In the genomic region with DNA sequence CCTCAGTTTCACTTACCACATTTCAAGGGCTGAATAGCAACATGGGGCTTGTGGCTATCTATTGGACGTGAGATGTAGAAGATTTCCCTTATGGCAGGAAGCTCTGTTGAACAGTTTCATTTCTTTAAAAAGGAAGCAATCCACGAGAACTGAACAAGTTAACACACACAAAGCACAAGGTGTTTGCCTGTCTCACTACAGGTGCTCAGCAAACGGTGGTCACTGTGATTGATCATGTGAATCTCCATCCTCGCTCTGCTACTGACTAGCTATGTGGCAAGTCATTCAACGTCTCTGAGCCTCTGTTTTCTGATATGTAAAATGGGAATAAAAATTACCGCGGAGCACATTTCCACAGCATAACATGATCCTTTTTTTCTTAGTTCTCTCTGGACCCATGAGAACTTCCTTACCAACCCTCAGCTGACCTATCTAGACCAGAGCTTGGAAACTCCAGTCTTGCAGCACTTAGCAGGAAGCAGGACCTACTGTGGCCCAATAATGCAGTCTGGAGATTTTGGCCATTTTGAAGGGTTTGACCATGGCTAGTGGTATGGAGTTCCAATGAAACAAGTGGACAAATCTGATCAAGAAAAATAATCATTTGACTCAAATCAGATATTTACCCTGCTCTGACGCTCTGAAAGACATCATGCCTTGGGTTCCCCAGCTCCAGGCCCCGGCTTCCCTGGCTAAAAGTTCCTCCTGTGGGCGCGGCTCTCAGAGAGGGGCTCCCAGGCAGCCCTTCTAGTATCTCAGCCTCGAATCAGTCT, we compare ENCODE assay signal across 11 cellular contexts.
DNase-seq lines count a peak whose midpoint lies in the region; ATAC-seq and TF ChIP-seq lines count a peak whose summit lies in the region.
"Had no signal": no experiment of that assay in that cellular context is flagged by ENCODE, and none has a peak within 500 bp of the region (broad histone marks: within the 10 kb centered on the region; RNA-seq: fewer than 3 reads in every experiment).

No MANE protein-coding gene starts in this region.

- H3K9me3 ChIP-seq in OCI-LY3 (ENCODE audit: insufficient read depth, low read length) (no peaks in the 10 kb centered on the region), parathyroid adenoma (ENCODE audit: control insufficient read depth, low read length) (no peaks in the 10 kb centered on the region), Caco-2 (no peaks in the 10 kb centered on the region)

- H3K4me3 Mint-ChIP-seq in Caco-2 (ENCODE audit: unreplicated experiment): no peak overlapping the region

- H3K36me3 ChIP-seq in OCI-LY3 (replicated peaks; ENCODE audit: low read depth, low read length) (no peaks in the 10 kb centered on the region), parathyroid adenoma (ENCODE audit: control insufficient read depth, insufficient read depth, low read length) (no peaks in the 10 kb centered on the region), Caco-2 (ENCODE audit: control insufficient read depth, insufficient read depth, low read length) (no peaks in the 10 kb centered on the region)

- H3K4me1 ChIP-seq in OCI-LY3 (ENCODE audit: low read length) (peaks cover 36% of the 10 kb centered on the region), parathyroid adenoma (peaks cover 21% of the 10 kb centered on the region), Caco-2 (peaks cover 18% of the 10 kb centered on the region)

- POLR2A ChIA-PET in Caco-2 (lab: Charles Lee): no interaction called here

- DNase-seq in Caco-2 (no peak), DMS 273 (lab: John Stamatoyannopoulos, UW; ENCODE audit: unreplicated experiment) (no peak), GM19238 (ENCODE audit: insufficient read length, low spot score) (no peak)
- DNase-seq: DND-41, NCI-H526 treated with DMSO at 0.1 percent for 48 hours had no signal

- no peaks in the 10 kb centered on the region for H3K27me3 Mint-ChIP-seq in Caco-2 (ENCODE audit: insufficient read depth, unreplicated experiment)

- no peaks in the 10 kb centered on the region for H3K9me3 Mint-ChIP-seq in Caco-2 (ENCODE audit: unreplicated experiment)

- BruUV-seq in Caco-2 (replicated peaks; lab: Mats Ljungman, UMichigan): no TSS peak

- H3K27ac Mint-ChIP-seq in Caco-2 (ENCODE audit: unreplicated experiment): no peak overlapping the region

- peak overlapping the region; percentile 85 for H2AFZ ChIP-seq in OCI-LY3 (ENCODE audit: low read depth, low read length)
- no peak overlapping the region for H2AFZ ChIP-seq in parathyroid adenoma

- intact Hi-C loops in Caco-2 (cut with micrococcal nuclease; ENCODE audit: unreplicated experiment): no loop called here

- H3K4me1 Mint-ChIP-seq in Caco-2 (ENCODE audit: low read depth, unreplicated experiment): peaks cover 7% of the 10 kb centered on the region

- H3K27me3 ChIP-seq in OCI-LY3 (ENCODE audit: low read depth, low read length): no peaks in the 10 kb centered on the region
- H3K27me3 ChIP-seq in parathyroid adenoma (ENCODE audit: control insufficient read depth, insufficient read depth, low read length): no peaks in the 10 kb centered on the region
- no peaks in the 10 kb centered on the region for H3K27me3 ChIP-seq in Caco-2 (replicated peaks; ENCODE audit: control insufficient read depth, insufficient read depth, low read length)

- H3K4me2 ChIP-seq in OCI-LY3 (ENCODE audit: low read length): peak overlapping the region; percentile 73
- peak overlapping the region; percentile 34 for H3K4me2 ChIP-seq in parathyroid adenoma (ENCODE audit: low read length)

- H3K9ac ChIP-seq in OCI-LY3 (ENCODE audit: low read length) (peak overlapping the region; percentile 40; the same call in 1 of the 2 replicates), parathyroid adenoma (no peak overlapping the region)

- H4K20me1 ChIP-seq in OCI-LY3 (ENCODE audit: insufficient read depth, low read length): no peaks in the 10 kb centered on the region

- peak overlapping the region; percentile 43 for H3K4me3 ChIP-seq in OCI-LY3 (ENCODE audit: low read length)
- no peak overlapping the region for H3K4me3 ChIP-seq in parathyroid adenoma (ENCODE audit: low read depth, low read length)
- H3K4me3 ChIP-seq in Caco-2 (ENCODE audit: low read depth, low read length): no peak overlapping the region

- H3K36me3 Mint-ChIP-seq in Caco-2 (ENCODE audit: insufficient read depth, unreplicated experiment): no peaks in the 10 kb centered on the region

- ATAC-seq in GM18511 (IDR thresholded peaks at IDR 0.05; ENCODE audit: unreplicated experiment): peak; percentile 85
- peak; percentile 60 for ATAC-seq in HG02642 (IDR thresholded peaks at IDR 0.05; ENCODE audit: poor library complexity, unreplicated experiment)
- no peak for ATAC-seq in HG02970 (IDR thresholded peaks at IDR 0.05; ENCODE audit: low FRiP score, unreplicated experiment)

- CTCF ChIA-PET in Caco-2 (lab: Charles Lee): no interaction called here

- H3K79me2 ChIP-seq in OCI-LY3 (ENCODE audit: low read length) (no peaks in the 10 kb centered on the region), parathyroid adenoma (no peaks in the 10 kb centered on the region)

- peak overlapping the region; percentile 63 for H3K27ac ChIP-seq in OCI-LY3 (ENCODE audit: low read length)
- no peak overlapping the region for H3K27ac ChIP-seq in parathyroid adenoma
- H3K27ac ChIP-seq: HL-60 had no signal

- TF ChIP-seq CTCF in OCI-LY3 (IDR thresholded peaks at IDR 0.05; ENCODE audit: low read depth, low read length) (no peak), parathyroid adenoma (IDR thresholded peaks at IDR 0.05) (no peak), Caco-2 (IDR thresholded peaks at IDR 0.05; ENCODE audit: insufficient read depth in 1 of 2, low read depth in 1 of 2, low read length in 1 of 2, severe bottlenecking in 1 of 2, unreplicated experiment in 1 of 2) (no peak)
